In the genomic region with DNA sequence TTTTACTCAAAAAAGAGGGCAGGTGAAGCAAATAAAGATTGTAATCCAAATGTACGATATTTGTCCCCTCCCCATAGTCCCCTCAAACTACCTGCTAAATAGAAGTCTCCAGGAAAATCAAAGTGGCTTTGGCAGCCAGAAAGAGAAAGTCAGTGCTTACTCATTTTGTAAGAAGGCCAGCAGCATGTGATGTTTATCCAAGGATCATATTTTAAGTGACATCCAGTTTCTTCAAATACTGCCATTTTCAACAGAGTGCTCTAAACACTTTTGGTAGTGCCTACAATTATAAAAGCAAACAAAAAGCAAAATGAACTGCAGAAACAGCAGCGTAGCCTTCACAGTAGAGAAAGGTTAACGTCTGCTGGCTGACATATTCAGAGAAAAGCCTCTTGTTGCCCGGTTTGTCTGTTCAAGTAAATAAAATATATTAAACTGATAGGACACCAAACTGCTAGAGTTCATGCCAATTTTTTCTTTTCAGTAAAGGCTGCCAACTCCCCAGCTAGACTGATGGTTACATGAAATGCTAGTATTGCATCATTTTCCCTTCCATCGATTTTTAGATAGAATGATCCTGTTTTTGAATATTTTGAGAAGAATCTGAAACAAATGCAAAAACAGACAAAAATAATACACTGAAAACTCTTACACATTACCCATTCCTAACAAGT, we compare ENCODE assay signal across 11 cellular contexts.
DNase-seq lines count a peak whose midpoint lies in the region; ATAC-seq and TF ChIP-seq lines count a peak whose summit lies in the region.
"Had no signal": no experiment of that assay in that cellular context is flagged by ENCODE, and none has a peak within 500 bp of the region (broad histone marks: within the 10 kb centered on the region; RNA-seq: fewer than 3 reads in every experiment).

No MANE protein-coding gene starts in this region.

- ATAC-seq in activated T-cell treated with anti-CD3 and anti-CD28 coated beads, Interleukin-2, amount 50 U/mL, for 72 hours (replicated peaks in 1 of 2), result no peak
- no peak for ATAC-seq in gastroesophageal sphincter

- DNase-seq in G401 (ENCODE audit: low spot score), result peak; percentile 43
- DNase-seq in NCI-H2081 (lab: John Stamatoyannopoulos, UW), result peak; percentile 84 to 97
- peak; percentile 51 for DNase-seq in astrocyte of the spinal cord (ENCODE audit: low read depth, low spot score)
- no peak for DNase-seq in osteocyte (ENCODE audit: extremely low spot score, unreplicated experiment)
- no peak for DNase-seq in activated T-cell treated with anti-CD3 and anti-CD28 coated beads, Interleukin-2, amount 50 U/mL, for 72 hours
- no peak for DNase-seq in NCI-H187 (lab: John Stamatoyannopoulos, UW)
- no peak for DNase-seq in GM13976 (ENCODE audit: low spot score)
- DNase-seq: H9, retina had no signal

- no peak overlapping the region for H3K27ac ChIP-seq in gastroesophageal sphincter

- H3K4me3 ChIP-seq in astrocyte of the spinal cord (ENCODE audit: low read depth, low read length) (no peak overlapping the region), gastroesophageal sphincter (no peak overlapping the region)
- H3K4me3 ChIP-seq: lung had no signal

- peak overlapping the region; percentile 85 for H3K27ac Mint-ChIP-seq in osteocyte (ENCODE audit: unreplicated experiment)
- H3K27ac Mint-ChIP-seq in activated T-cell treated with anti-CD3 and anti-CD28 coated beads, Interleukin-2, amount 50 U/mL, for 72 hours, result no peak overlapping the region
- H3K27ac Mint-ChIP-seq: H9 had no signal

- H3K36me3 Mint-ChIP-seq in osteocyte (ENCODE audit: unreplicated experiment), result no peaks in the 10 kb centered on the region
- no peaks in the 10 kb centered on the region for H3K36me3 Mint-ChIP-seq in activated T-cell treated with anti-CD3 and anti-CD28 coated beads, Interleukin-2, amount 50 U/mL, for 72 hours (ENCODE audit: insufficient read depth in 2 of 2)

- in situ Hi-C loops in G401 (cut with HindIII; ENCODE audit: low sequenced_read_pairs), result no loop called here
- in situ Hi-C loops in astrocyte of the spinal cord (cut with HindIII; ENCODE audit: low sequenced_read_pairs), result no loop called here
- in situ Hi-C loops in GM13976 (cut with MboI; ENCODE audit: low sequenced_read_pairs, unreplicated experiment), result no loop called here

- peaks cover 10% of the 10 kb centered on the region for H3K9me3 Mint-ChIP-seq in osteocyte (ENCODE audit: unreplicated experiment)
- H3K9me3 Mint-ChIP-seq in activated T-cell treated with anti-CD3 and anti-CD28 coated beads, Interleukin-2, amount 50 U/mL, for 72 hours, result peaks cover 6 to 13% of the 10 kb centered on the region in 2 donors

- H3K4me1 Mint-ChIP-seq in osteocyte (ENCODE audit: unreplicated experiment), result peaks cover 18% of the 10 kb centered on the region
- no peaks in the 10 kb centered on the region for H3K4me1 Mint-ChIP-seq in activated T-cell treated with anti-CD3 and anti-CD28 coated beads, Interleukin-2, amount 50 U/mL, for 72 hours (ENCODE audit: low read depth)

- no peaks in the 10 kb centered on the region for H3K27me3 ChIP-seq in gastroesophageal sphincter

- TF ChIP-seq CTCF in astrocyte of the spinal cord (IDR thresholded peaks at IDR 0.05; ENCODE audit: low read depth, low read length) (no peak), osteocyte (IDR thresholded peaks at IDR 0.05) (no peak), gastroesophageal sphincter (IDR thresholded peaks at IDR 0.05) (no peak), GM13976 (IDR thresholded peaks at IDR 0.05; ENCODE audit: borderline replicate concordance, control extremely low read depth, extremely low read depth, insufficient read depth, missing control alignments) (no peak)

- TF ChIP-seq EP300 in gastroesophageal sphincter (IDR thresholded peaks at IDR 0.05), result no peak

- no peaks in the 10 kb centered on the region for H3K36me3 ChIP-seq in gastroesophageal sphincter

- no peaks in the 10 kb centered on the region for H3K27me3 Mint-ChIP-seq in osteocyte (ENCODE audit: unreplicated experiment)
- H3K27me3 Mint-ChIP-seq in activated T-cell treated with anti-CD3 and anti-CD28 coated beads, Interleukin-2, amount 50 U/mL, for 72 hours (ENCODE audit: low read depth), result no peaks in the 10 kb centered on the region

- TF ChIP-seq POLR2A in gastroesophageal sphincter (IDR thresholded peaks at IDR 0.05), result no peak

- H3K4me3 Mint-ChIP-seq in osteocyte (ENCODE audit: unreplicated experiment), result no peak overlapping the region
- H3K4me3 Mint-ChIP-seq in activated T-cell treated with anti-CD3 and anti-CD28 coated beads, Interleukin-2, amount 50 U/mL, for 72 hours, result no peak overlapping the region
- H3K4me3 Mint-ChIP-seq: H9 had no signal

- 8 to 21% methylated on average over 4 to 5 of the region's 5 CpGs for WGBS in gastroesophageal sphincter (ENCODE audit: low coverage in 1 of 2), 2 donors

- peaks cover 0 to 20% (median 0%) of the 10 kb centered on the region in 3 donors for H3K9me3 ChIP-seq in gastroesophageal sphincter

- peaks cover 0 to 10% (median 0%) of the 10 kb centered on the region in 3 donors for H3K4me1 ChIP-seq in gastroesophageal sphincter

Comparison
In these comparisons a context has a peak if more than half of its experiments do, and no peak if none do; other contexts are left out.
1. DNase-seq: peak in G401 (single experiment), NCI-H2081 (2 of 2) and astrocyte of the spinal cord (single experiment); none in osteocyte (single experiment), activated T-cell treated with anti-CD3 and anti-CD28 coated beads, Interleukin-2, amount 50 U/mL, for 72 hours (0 of 2), NCI-H187 (0 of 2) and GM13976 (single experiment).